ENCODE assay signal across 22 cellular contexts in genomic region chr13:70732611-70733010, GRCh38.
DNase-seq lines count a peak whose midpoint lies in the region; ATAC-seq and TF ChIP-seq lines count a peak whose summit lies in the region.
"Had no signal": no experiment of that assay in that cellular context is flagged by ENCODE, and none has a peak within 500 bp of the region (broad histone marks: within the 10 kb centered on the region; RNA-seq: fewer than 3 reads in every experiment).

No MANE protein-coding gene starts in this region.

- H3K27ac ChIP-seq in HEK293 (ENCODE audit: extremely low read depth, low read depth, low read length) (no peak overlapping the region), neural progenitor cell (no peak overlapping the region), ovary (no peak overlapping the region)
- H3K27ac ChIP-seq: breast epithelium, skin epidermis, upper lobe of left lung had no signal

- H3K36me3 ChIP-seq in HEK293 (ENCODE audit: control insufficient read depth in 2 of 2, insufficient read depth in 1 of 2, low read length in 2 of 2) (no peaks in the 10 kb centered on the region), neural progenitor cell (no peaks in the 10 kb centered on the region), ovary (no peaks in the 10 kb centered on the region)
- H3K36me3 ChIP-seq: breast epithelium, upper lobe of left lung had no signal

- TF ChIP-seq POLR2A in ovary (IDR thresholded peaks at IDR 0.05), result no peak

- H4K20me1 ChIP-seq in neural progenitor cell (ENCODE audit: low read depth), result no peaks in the 10 kb centered on the region

- no peaks in the 10 kb centered on the region for H3K9me3 Mint-ChIP-seq in neural progenitor cell

- H3K27ac Mint-ChIP-seq in neural progenitor cell, result peak overlapping the region; percentile 91
- H3K27ac Mint-ChIP-seq: CD4-positive, CD25-positive, alpha-beta regulatory T cell; HFFc6; T-helper 2 cell treated with Interferon-gamma antibody and Interleukin-4, amounts not matched to agents 5 μg/mL and 100 μg/mL, for 36 hours had no signal

- no peak overlapping the region for H2AFZ ChIP-seq in neural progenitor cell (replicated peaks)

- H3F3A ChIP-seq in neural progenitor cell (ENCODE audit: low read depth), result no peaks in the 10 kb centered on the region

- H3K4me3 ChIP-seq in HEK293 (ENCODE audit: low read depth, low read length) (no peak overlapping the region), neural progenitor cell (no peak overlapping the region), ovary (no peak overlapping the region)
- H3K4me3 ChIP-seq: breast epithelium, skin epidermis, upper lobe of left lung had no signal

- H3K79me2 ChIP-seq in neural progenitor cell (ENCODE audit: low read depth), result no peaks in the 10 kb centered on the region

- 38 to 54% (median 41%) methylated on average over 2 of the region's 2 CpGs for WGBS in ovary, 3 donors

- H3K27me3 ChIP-seq in neural progenitor cell (no peaks in the 10 kb centered on the region), ovary (no peaks in the 10 kb centered on the region)
- H3K27me3 ChIP-seq: breast epithelium, upper lobe of left lung had no signal

- H3K4me2 ChIP-seq in neural progenitor cell, result peak overlapping the region; percentile 0
- H3K4me2 ChIP-seq: SK-N-SH had no signal

- intact Hi-C loops in ovary (cut with DNase I), result no loop called here

- ATAC-seq in GM19324 (IDR thresholded peaks at IDR 0.05; ENCODE audit: low FRiP score, unreplicated experiment), result no peak
- ATAC-seq in GM19351 (IDR thresholded peaks at IDR 0.05; ENCODE audit: unreplicated experiment), result no peak
- ATAC-seq in GM18519 (IDR thresholded peaks at IDR 0.05; ENCODE audit: low FRiP score, unreplicated experiment), result no peak
- ATAC-seq: activated T-cell treated with anti-CD3 and anti-CD28 coated beads, Interleukin-2, amount 50 U/mL, for 4 hours; left cardiac atrium had no signal

- H3K4me1 ChIP-seq in HEK293 (ENCODE audit: control insufficient read depth, insufficient read depth, low read length) (no peaks in the 10 kb centered on the region), neural progenitor cell (peaks cover 16% of the 10 kb centered on the region), ovary (ENCODE audit: insufficient read depth) (no peaks in the 10 kb centered on the region)
- H3K4me1 ChIP-seq: breast epithelium, upper lobe of left lung had no signal

- POLR2A ChIA-PET in HEK293 (lab: Yijun Ruan, JAX), result no interaction called here

- no peak for TF ChIP-seq EP300 in ovary (IDR thresholded peaks at IDR 0.05)

- TF ChIP-seq CTCF in HEK293 (tag by site-specific recombination; IDR thresholded peaks at IDR 0.05), result no peak
- no peak for TF ChIP-seq CTCF in neural progenitor cell (IDR thresholded peaks at IDR 0.05)
- no peak for TF ChIP-seq CTCF in ovary (IDR thresholded peaks at IDR 0.05)

- H3K27me3 Mint-ChIP-seq in neural progenitor cell (ENCODE audit: insufficient read depth, low read depth), result peaks cover 3% of the 10 kb centered on the region
- H3K27me3 Mint-ChIP-seq: CD4-positive, CD25-positive, alpha-beta regulatory T cell had no signal

- CTCF ChIA-PET in HEK293 (lab: Yijun Ruan, JAX), result no interaction called here

- peak overlapping the region; percentile 21 for H3K4me3 Mint-ChIP-seq in neural progenitor cell
- H3K4me3 Mint-ChIP-seq: activated T-cell treated with anti-CD3 and anti-CD28 coated beads, Interleukin-2, amount 50 U/mL, for 4 hours; CD4-positive, CD25-positive, alpha-beta regulatory T cell; HFFc6; T-helper 2 cell treated with Interferon-gamma antibody and Interleukin-4, amounts not matched to agents 5 μg/mL and 100 μg/mL, for 36 hours had no signal

- H3K4me1 Mint-ChIP-seq in neural progenitor cell, result peaks cover 20% of the 10 kb centered on the region
- H3K4me1 Mint-ChIP-seq: CD4-positive, CD25-positive, alpha-beta regulatory T cell had no signal

- H3K9ac ChIP-seq in neural progenitor cell, result no peak overlapping the region
- H3K9ac ChIP-seq: SK-N-SH had no signal

- DNase-seq in NCI-H1694 (lab: John Stamatoyannopoulos, UW) (peak; percentile 22), NCI-H345 (lab: John Stamatoyannopoulos, UW) (peak; percentile 70), neural progenitor cell (ENCODE audit: low spot score) (peak; percentile 52), ovary (no peak)
- DNase-seq: activated CD4-positive, alpha-beta T cell treated with anti-CD3 and anti-CD28 coated beads for 4 hours; activated naive CD4-positive, alpha-beta T cell treated with Interleukin-2 at 50 U/mL for 16 hours; activated T-cell treated with anti-CD3 and anti-CD28 coated beads, Interleukin-2, amount 50 U/mL, for 4 hours; CD4-positive, CD25-positive, alpha-beta regulatory T cell; effector CD8-positive, alpha-beta T cell; erythroblast; HFFc6; IMR-90; left cardiac atrium; SK-N-SH; upper lobe of left lung had no signal

- H3K9me3 ChIP-seq in HEK293 (ENCODE audit: control insufficient read depth, insufficient read depth, low read depth, low read length) (no peaks in the 10 kb centered on the region), neural progenitor cell (ENCODE audit: low read depth) (no peaks in the 10 kb centered on the region), ovary (no peaks in the 10 kb centered on the region)
- H3K9me3 ChIP-seq: breast epithelium, SK-N-SH, upper lobe of left lung had no signal

- H3K36me3 Mint-ChIP-seq in neural progenitor cell, result no peaks in the 10 kb centered on the region
- H3K36me3 Mint-ChIP-seq: CD4-positive, CD25-positive, alpha-beta regulatory T cell had no signal

TF ChIP-seq in HEK293, 187 proteins besides CTCF, POLR2A, EP300 and RAD21:
- TF ChIP-seq TCF7L2 (IDR thresholded peaks at IDR 0.05; ENCODE audit: borderline replicate concordance, low read depth, low read length), result peak; percentile 39; the same call in 1 of the 2 replicates
- no peak for TF ChIP-seq ZNF16 (tag by site-specific recombination; IDR thresholded peaks at IDR 0.05; ENCODE audit: low read depth)

Comparison
In these comparisons a context has a peak if more than half of its experiments do, and no peak if none do; other contexts are left out.
1. DNase-seq: peak in NCI-H1694 (single experiment), NCI-H345 (single experiment) and neural progenitor cell (single experiment); none in ovary (0 of 5).